8 cellular contexts compared by ENCODE assay signal in the genomic region with DNA sequence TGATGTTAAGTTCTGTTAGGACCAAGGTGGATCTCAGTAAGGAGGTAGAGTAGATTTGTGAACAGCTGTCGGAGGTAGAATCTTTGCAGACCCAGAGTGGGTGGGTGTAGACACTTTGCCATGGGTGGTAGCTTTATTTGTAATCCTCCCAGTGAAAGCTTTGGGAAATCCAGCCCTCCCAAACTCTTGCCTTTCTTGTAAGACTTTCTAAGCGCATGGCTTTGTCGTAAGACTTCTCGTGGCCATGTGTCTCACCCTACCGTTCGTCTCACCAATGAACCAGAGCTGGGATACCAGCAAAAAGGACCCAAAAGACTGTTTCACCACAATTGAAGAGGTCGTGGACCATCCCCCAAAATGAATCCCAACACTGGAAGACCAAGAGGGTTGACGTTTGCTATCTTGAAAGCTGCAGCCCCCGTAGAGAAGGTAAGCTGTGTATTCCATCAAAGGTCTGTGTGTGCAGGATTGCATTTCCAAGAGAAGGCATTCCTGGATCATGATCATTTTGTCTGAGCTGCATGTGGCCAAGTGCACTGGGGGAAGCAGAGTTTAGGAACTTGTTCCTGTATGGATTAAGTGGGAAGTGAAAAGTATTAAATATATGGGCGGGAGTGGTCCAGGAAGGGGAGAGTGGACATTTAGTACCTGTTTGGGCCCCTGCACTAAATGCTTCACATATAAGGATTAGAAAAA. TPM values are rescaled to one million over a fixed set of nuclear protein-coding genes. Genes with fewer than 3 reads are reported as not detected.
DNase-seq lines count a peak whose midpoint lies in the region; ATAC-seq, FAIRE-seq and TF ChIP-seq lines count a peak whose summit lies in the region.

No MANE protein-coding gene starts in this region.

- H3K9me3 ChIP-seq in ES-I3 (ENCODE audit: control insufficient read depth, insufficient read depth, low read length), result no peaks in the 10 kb centered on the region
- no peaks in the 10 kb centered on the region for H3K9me3 ChIP-seq in OCI-LY3 (ENCODE audit: insufficient read depth, low read length)
- no peaks in the 10 kb centered on the region for H3K9me3 ChIP-seq in gastrocnemius medialis

- peak overlapping the region; percentile 97 for H3K4me2 ChIP-seq in OCI-LY3 (ENCODE audit: low read length)

- H3K27ac ChIP-seq in OCI-LY3 (ENCODE audit: low read length) (peak overlapping the region; percentile 59), gastrocnemius medialis (no peak overlapping the region)

- no peaks in the 10 kb centered on the region for H3K36me3 ChIP-seq in ES-I3 (ENCODE audit: insufficient read depth, low read length)
- H3K36me3 ChIP-seq in OCI-LY3 (replicated peaks; ENCODE audit: low read depth, low read length), result peaks cover 25% of the 10 kb centered on the region
- no peaks in the 10 kb centered on the region for H3K36me3 ChIP-seq in gastrocnemius medialis

- no peak for TF ChIP-seq CTCF in OCI-LY3 (IDR thresholded peaks at IDR 0.05; ENCODE audit: low read depth, low read length)
- TF ChIP-seq CTCF in fibroblast of mammary gland (conservative IDR thresholded peaks at IDR 0.05; ENCODE audit: control insufficient read depth, insufficient read depth, low read depth, low read length), result no peak
- TF ChIP-seq CTCF in gastrocnemius medialis (IDR thresholded peaks at IDR 0.05 in 4 of 5, conservative IDR thresholded peaks at IDR 0.05 in 1 of 5), result no peak

- DNase-seq in fibroblast of mammary gland (ENCODE audit: low read depth) (peak; percentile 15), gastrocnemius medialis (no peak), posterior vena cava (ENCODE audit: low spot score) (no peak), HPDE6-E6E7 (ENCODE audit: extremely low spot score) (no peak), GM12892 (ENCODE audit: insufficient read length) (no peak), pons (ENCODE audit: low spot score) (no peak)

- in situ Hi-C loops in gastrocnemius medialis (cut with MboI; ENCODE audit: low sequenced_read_pairs in 4 of 4), result loop anchor here (5.0 to 25.0 kb wide), 3 partner anchors 60 to 378 kb away; a partner anchor contains a TSS

- TF ChIP-seq POLR2A in gastrocnemius medialis (IDR thresholded peaks at IDR 0.05) (no peak), GM12892 (IDR thresholded peaks at IDR 0.05; ENCODE audit: low read depth, low read length) (no peak)

- no peaks in the 10 kb centered on the region for H4K20me1 ChIP-seq in OCI-LY3 (ENCODE audit: insufficient read depth, low read length)

- ATAC-seq in gastrocnemius medialis, result no peak

- no peak for FAIRE-seq in GM12892 (lab: Jason Lieb, UNC)

- H3K4me3 ChIP-seq in OCI-LY3 (ENCODE audit: low read length), result peak overlapping the region; percentile 86
- peak overlapping the region; percentile 81 for H3K4me3 ChIP-seq in fibroblast of mammary gland (ENCODE audit: control insufficient read depth, low read depth, low read length)
- peak overlapping the region; percentile 66 to 76 (median 67) for H3K4me3 ChIP-seq in gastrocnemius medialis

- H2AFZ ChIP-seq in OCI-LY3 (ENCODE audit: low read depth, low read length), result peak overlapping the region; percentile 88; the same call in 1 of the 2 replicates

- peak overlapping the region; percentile 72 for H3K9ac ChIP-seq in ES-I3 (ENCODE audit: low read depth, low read length)
- peak overlapping the region; percentile 84 for H3K9ac ChIP-seq in OCI-LY3 (ENCODE audit: low read length)

- H3K4me1 ChIP-seq in ES-I3 (ENCODE audit: insufficient read depth, low read length) (0 out of 2 replicates have a peak, but pooled peaks cover 5% of the 10 kb centered on the region), OCI-LY3 (ENCODE audit: low read length) (peaks cover 51% of the 10 kb centered on the region), gastrocnemius medialis (peaks cover 0 to 4% of the 10 kb centered on the region in 2 donors)

- H3K79me2 ChIP-seq in OCI-LY3 (ENCODE audit: low read length), result peaks cover 28% of the 10 kb centered on the region

- no peaks in the 10 kb centered on the region for H3K27me3 ChIP-seq in OCI-LY3 (ENCODE audit: low read depth, low read length)
- H3K27me3 ChIP-seq in gastrocnemius medialis, result no peaks in the 10 kb centered on the region

- intact Hi-C loops in gastrocnemius medialis (cut with DNase I; ENCODE audit: low total_unique reads) (loop anchor here (1.0 to 5.0 kb wide), 3 partner anchors 68 to 381 kb away; a partner anchor contains a TSS), posterior vena cava (cut with DNase I) (loop anchor here in 1 of 2 donors (5.0 to 10.0 kb wide), 2 partner anchors 90 to 248 kb away; a partner anchor contains a TSS)

RNA-seq across cellular contexts. Expression of a gene that starts 5.8 kb away (rescaled TPM):
- 1 to 10 TPM in 2 of 4 donors, under 1 TPM in 1, not detected in 1; 0.75 to 1.8 (median 1.4) TPM for total RNA-seq in gastrocnemius medialis
- total RNA-seq in posterior vena cava, result 10 to 100 TPM; 17.9 to 25.2 TPM
- 26.6 TPM for polyA plus RNA-seq in GM12892 (2012; ENCODE audit: missing spikeins)

Comparison
In these comparisons a context has a peak if more than half of its experiments do, and no peak if none do; other contexts are left out.
1. RNA of a gene that starts 5.8 kb away (total RNA-seq): 17.9 to 25.2 TPM in posterior vena cava; 0.75 to 1.8 TPM in gastrocnemius medialis; every median in the first group is over 4 times any median in the second.
2. Peak in every context shown above with its lines, with median percentiles within 50 percentile points of each other: H3K4me3 ChIP-seq.